ENCODE assay signal across 1 cellular context in the genomic region with DNA sequence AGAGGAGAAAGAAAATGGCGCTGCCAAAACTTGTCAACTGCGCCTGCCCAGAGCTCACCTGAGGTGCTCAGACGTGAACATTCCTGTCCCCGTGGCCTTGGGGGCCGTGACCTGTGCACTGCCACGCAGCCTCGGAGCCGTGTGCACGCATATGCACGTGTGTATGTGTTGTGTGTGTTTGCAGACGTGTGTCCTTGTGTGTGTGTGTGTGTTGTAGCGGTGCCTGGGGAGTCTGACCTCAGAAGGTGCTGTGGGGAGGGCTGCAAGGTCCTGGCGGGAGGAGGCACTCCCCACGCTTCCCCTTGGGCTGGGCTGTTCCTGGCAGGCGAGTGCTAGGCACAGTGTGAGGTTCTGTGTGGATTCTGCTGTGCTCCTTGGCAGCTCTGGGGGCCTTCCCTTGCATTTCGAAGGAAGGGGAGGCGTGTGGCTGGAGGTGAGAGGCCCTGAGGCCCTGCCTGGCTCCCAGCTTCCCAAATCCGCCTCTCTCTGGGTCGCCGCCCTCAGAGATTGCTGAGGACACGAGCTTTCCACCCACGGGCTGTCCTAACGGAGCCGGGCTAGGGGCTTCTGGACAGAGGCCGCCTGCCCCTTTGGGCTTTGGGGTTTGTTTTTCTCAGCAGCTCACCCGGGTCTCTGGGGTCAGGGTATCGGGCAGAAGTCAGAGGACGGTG.
TF ChIP-seq lines count a peak whose summit lies in the region.

No MANE protein-coding gene starts in this region.

TF ChIP-seq in GM12878, 131 proteins besides CTCF, POLR2A, EP300 and RAD21:
- no peak for TF ChIP-seq CHD4 (IDR thresholded peaks at IDR 0.05)
- TF ChIP-seq FOS (IDR thresholded peaks at IDR 0.05; ENCODE audit: borderline replicate concordance, extremely low read depth, insufficient read length), result no peak
- peak; percentile 40; the same call in 1 of the 2 replicates for TF ChIP-seq POLR2AphosphoS5 (IDR thresholded peaks at IDR 0.05; ENCODE audit: low read length)
- no peak for TF ChIP-seq NFIC (IDR thresholded peaks at IDR 0.05; ENCODE audit: low read depth, low read length)
- no peak; the same call in 1 of the 2 replicates for TF ChIP-seq POLR2AphosphoS2 (IDR thresholded peaks at IDR 0.05; ENCODE audit: low read depth, low read length)
- TF ChIP-seq IRF4 (IDR thresholded peaks at IDR 0.05; ENCODE audit: low read depth, low read length), result no peak
- TF ChIP-seq NFYA (IDR thresholded peaks at IDR 0.05; ENCODE audit: borderline replicate concordance, low read depth, low read length), result no peak
- no peak for TF ChIP-seq FOXM1 (IDR thresholded peaks at IDR 0.05; ENCODE audit: low read depth, low read length)
- no peak for TF ChIP-seq ZNF217 (IDR thresholded peaks at IDR 0.05)
- no peak for TF ChIP-seq NR2F1 (conservative IDR thresholded peaks at IDR 0.05)
- TF ChIP-seq KDM1A (IDR thresholded peaks at IDR 0.05; ENCODE audit: borderline replicate concordance), result no peak
- TF ChIP-seq USF1 (IDR thresholded peaks at IDR 0.05; ENCODE audit: borderline replicate concordance, extremely low read length, insufficient read depth, low read depth, low read length), result no peak
- TF ChIP-seq RCOR1 (conservative IDR thresholded peaks at IDR 0.05; ENCODE audit: low read depth, low read length), result no peak
- TF ChIP-seq SREBF1 (IDR thresholded peaks at IDR 0.05; ENCODE audit: low read length), result no peak
- TF ChIP-seq KLF5 (IDR thresholded peaks at IDR 0.05; ENCODE audit: partially characterized antibody), result no peak
- TF ChIP-seq BMI1 (IDR thresholded peaks at IDR 0.05; ENCODE audit: borderline replicate concordance), result no peak
- no peak for TF ChIP-seq ATF7 (IDR thresholded peaks at IDR 0.05; ENCODE audit: low read depth)
- no peak for TF ChIP-seq LARP7 (IDR thresholded peaks at IDR 0.05)
- no peak for TF ChIP-seq SMARCA5 (IDR thresholded peaks at IDR 0.05)
- no peak for TF ChIP-seq MTA3 (IDR thresholded peaks at IDR 0.05; ENCODE audit: borderline replicate concordance, low read length)
- TF ChIP-seq HDGF (IDR thresholded peaks at IDR 0.05), result 0 out of 2 replicates have a peak, but pooled peaks have one; percentile 23
- TF ChIP-seq, protein P1, sequence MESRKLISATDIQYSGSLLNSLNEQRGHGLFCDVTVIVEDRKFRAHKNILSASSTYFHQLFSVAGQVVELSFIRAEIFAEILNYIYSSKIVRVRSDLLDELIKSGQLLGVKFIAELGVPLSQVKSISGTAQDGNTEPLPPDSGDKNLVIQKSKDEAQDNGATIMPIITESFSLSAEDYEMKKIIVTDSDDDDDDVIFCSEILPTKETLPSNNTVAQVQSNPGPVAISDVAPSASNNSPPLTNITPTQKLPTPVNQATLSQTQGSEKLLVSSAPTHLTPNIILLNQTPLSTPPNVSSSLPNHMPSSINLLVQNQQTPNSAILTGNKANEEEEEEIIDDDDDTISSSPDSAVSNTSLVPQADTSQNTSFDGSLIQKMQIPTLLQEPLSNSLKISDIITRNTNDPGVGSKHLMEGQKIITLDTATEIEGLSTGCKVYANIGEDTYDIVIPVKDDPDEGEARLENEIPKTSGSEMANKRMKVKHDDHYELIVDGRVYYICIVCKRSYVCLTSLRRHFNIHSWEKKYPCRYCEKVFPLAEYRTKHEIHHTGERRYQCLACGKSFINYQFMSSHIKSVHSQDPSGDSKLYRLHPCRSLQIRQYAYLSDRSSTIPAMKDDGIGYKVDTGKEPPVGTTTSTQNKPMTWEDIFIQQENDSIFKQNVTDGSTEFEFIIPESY (IDR thresholded peaks at IDR 0.05), result peak; percentile 85
- TF ChIP-seq SPI1 (IDR thresholded peaks at IDR 0.05; ENCODE audit: borderline replicate concordance, insufficient read depth, low read depth, low read length), result no peak
- no peak for TF ChIP-seq HSF1 (IDR thresholded peaks at IDR 0.05; ENCODE audit: low read depth, low read length)
- no peak for TF ChIP-seq BCL11A (IDR thresholded peaks at IDR 0.05; ENCODE audit: low read depth, low read length)
